Comparison of ENCODE assay signal across 28 cellular contexts in genomic region chr2:65481961-65482360, GRCh38.
"Had no signal": no experiment of that assay in that cellular context is flagged by ENCODE, and none has a peak within 500 bp of the region (broad histone marks: within the 10 kb centered on the region; RNA-seq: fewer than 3 reads in every experiment).

No MANE protein-coding gene starts in this region.

- H3K4me1 ChIP-seq: ascending aorta, esophagus muscularis mucosa, foreskin keratinocyte, gastrocnemius medialis had no signal

- H3K36me3 ChIP-seq: ascending aorta, brain microvascular endothelial cell, esophagus muscularis mucosa, gastrocnemius medialis, heart left ventricle had no signal

- H3K27me3 ChIP-seq: ascending aorta, brain microvascular endothelial cell, dorsolateral prefrontal cortex, esophagus muscularis mucosa, foreskin keratinocyte, gastrocnemius medialis, heart left ventricle had no signal

- FAIRE-seq: bronchial epithelial cell had no signal

- H3K4me3 ChIP-seq: ascending aorta, coronary artery, dorsolateral prefrontal cortex, esophagus muscularis mucosa, gastrocnemius medialis, heart left ventricle had no signal

- ATAC-seq: activated naive CD4-positive, alpha-beta T cell treated with anti-CD3 and anti-CD28 coated beads, Interleukin-2, amount 50 U/mL, for 72 hours; activated T-cell treated with anti-CD3 and anti-CD28 coated beads, Interleukin-2, amount 50 U/mL, for 72 hours; foreskin keratinocyte; gastrocnemius medialis; heart left ventricle had no signal

- H3K9me3 ChIP-seq: ascending aorta, esophagus muscularis mucosa, gastrocnemius medialis, heart left ventricle had no signal

- H3K27ac ChIP-seq: ascending aorta, brain microvascular endothelial cell, coronary artery, dorsolateral prefrontal cortex, esophagus muscularis mucosa, foreskin keratinocyte, gastrocnemius medialis, heart left ventricle had no signal

- DNase-seq: activated CD4-positive, alpha-beta memory T cell treated with anti-CD3 and anti-CD28 coated beads, Interleukin-2, amount 10 ng/mL, durations not matched to agents 7 days and 5 days; activated CD4-positive, alpha-beta T cell treated with anti-CD3 and anti-CD28 coated beads for 4 hours; activated CD4-positive, alpha-beta T cell treated with anti-CD3 and anti-CD28 coated beads, Interleukin-2, amount 10 ng/mL, durations not matched to agents 7 days and 5 days; activated CD4-positive, alpha-beta T cell treated with anti-CD3 and anti-CD28 coated beads, Interleukin-2, amount 50 U/mL, for 4 hours; activated CD4-positive, CD25-positive, alpha-beta regulatory T cell; activated CD4-positive, CD25-positive, alpha-beta regulatory T cell treated with anti-CD3 and anti-CD28 coated beads, Interleukin-2, amount 50 U/mL, for 72 hours; activated CD8-positive, alpha-beta memory T cell treated with anti-CD3 and anti-CD28 coated beads, Interleukin-2, amount 50 U/mL, for 48 hours; activated gamma-delta T cell; activated naive CD4-positive, alpha-beta T cell; activated naive CD4-positive, alpha-beta T cell treated with anti-CD3 and anti-CD28 coated beads, Interleukin-2, amount 10 ng/mL, durations not matched to agents 7 days and 5 days; activated naive CD8-positive, alpha-beta T cell treated with anti-CD3 and anti-CD28 coated beads, Interleukin-2, amount 10 ng/mL, durations not matched to agents 7 days and 5 days; activated T-cell treated with anti-CD3 and anti-CD28 coated beads for 4 hours; activated T-cell treated with anti-CD3 and anti-CD28 coated beads, Interleukin-2, amount 50 U/mL, for 24 hours; activated T-cell treated with anti-CD3 and anti-CD28 coated beads, Interleukin-2, amount 50 U/mL, for 72 hours; brain microvascular endothelial cell; dorsolateral prefrontal cortex; effector memory CD4-positive, alpha-beta T cell; endodermal cell; foreskin keratinocyte; gastrocnemius medialis; glutamatergic neuron; heart left ventricle; T-helper 2 cell had no signal
